ENCODE assay signal across 10 cellular contexts in genomic region chr7:44845476-44845875, GRCh38. TPM values are rescaled to one million over a fixed set of nuclear protein-coding genes. Genes with fewer than 3 reads are reported as not detected.
DNase-seq lines count a peak whose midpoint lies in the region; ATAC-seq and TF ChIP-seq lines count a peak whose summit lies in the region.
"Had no signal": no experiment of that assay in that cellular context is flagged by ENCODE, and none has a peak within 500 bp of the region (broad histone marks: within the 10 kb centered on the region; RNA-seq: fewer than 3 reads in every experiment).

No MANE protein-coding gene starts in this region.

- H3K4me1 Mint-ChIP-seq in CD4-positive, alpha-beta T cell (ENCODE audit: low read depth) = peaks cover 61% of the 10 kb centered on the region
- peaks cover 39% of the 10 kb centered on the region for H3K4me1 Mint-ChIP-seq in activated CD4-positive, alpha-beta memory T cell treated with anti-CD3 and anti-CD28 coated beads for 36 hours (ENCODE audit: low read depth)
- H3K4me1 Mint-ChIP-seq in mesothelial cell of epicardium = peaks cover 28% of the 10 kb centered on the region

- intact Hi-C loops in CD4-positive, alpha-beta T cell (cut with DNase I, micrococcal nuclease) = loop anchor here (5.0 to 10.0 kb wide), 4 partner anchors 33 to 361 kb away; partner anchors contain the start of genes CCM2 (in 1 of the 2) and TBRG4 (in 1 of the 2)
- intact Hi-C loops in activated CD4-positive, alpha-beta memory T cell treated with anti-CD3 and anti-CD28 coated beads for 36 hours (cut with micrococcal nuclease) = loop anchor here (5.0 kb wide), 1 partner anchor 353 kb away; the partner anchor contains the start of gene NUDCD3
- intact Hi-C loops in left colon (cut with DNase I, micrococcal nuclease) = loop anchor here in 1 of 2 donors (5.0 to 10.0 kb wide), 2 partner anchors 261 to 353 kb away; partner anchors contain the start of genes NUDCD3 and TMED4

- H3K9me3 ChIP-seq in CD4-positive, alpha-beta T cell (ENCODE audit: control insufficient read depth, low read length) = no peaks in the 10 kb centered on the region

- H3K27ac ChIP-seq in CD4-positive, alpha-beta T cell (ENCODE audit: low read depth, low read length) = peak overlapping the region; percentile 99
- H3K27ac ChIP-seq in HL-60 (replicated peaks) = peak overlapping the region; percentile 47
- H3K27ac ChIP-seq: foreskin keratinocyte had no signal

- H3K4me3 Mint-ChIP-seq in CD4-positive, alpha-beta T cell = peak overlapping the region; percentile 87
- peak overlapping the region; percentile 93 for H3K4me3 Mint-ChIP-seq in activated CD4-positive, alpha-beta memory T cell treated with anti-CD3 and anti-CD28 coated beads for 36 hours
- H3K4me3 Mint-ChIP-seq in mesothelial cell of epicardium = no peak overlapping the region

- DNase-seq in CD4-positive, alpha-beta T cell = no peak
- DNase-seq in HL-60 (ENCODE audit: low read depth in 1 of 2, low spot score in 1 of 2) (no peak), mesothelial cell of epicardium (ENCODE audit: low spot score in 2 of 2, unreplicated experiment in 2 of 2) (no peak), putamen (ENCODE audit: low spot score) (no peak), NCI-H1092 treated with DMSO at 0.1 percent for 48 hours (lab: John Stamatoyannopoulos, UW) (no peak), left colon (no peak)
- DNase-seq in activated CD4-positive, alpha-beta memory T cell treated with anti-CD3 and anti-CD28 coated beads for 36 hours = no peak
- DNase-seq: NCI-H146 had no signal

- peaks cover 55% of the 10 kb centered on the region for H3K36me3 Mint-ChIP-seq in CD4-positive, alpha-beta T cell (ENCODE audit: low read depth)
- peaks cover 24% of the 10 kb centered on the region for H3K36me3 Mint-ChIP-seq in activated CD4-positive, alpha-beta memory T cell treated with anti-CD3 and anti-CD28 coated beads for 36 hours
- H3K36me3 Mint-ChIP-seq in mesothelial cell of epicardium = peaks cover 10% of the 10 kb centered on the region

- no peaks in the 10 kb centered on the region for H3K27me3 ChIP-seq in CD4-positive, alpha-beta T cell (ENCODE audit: control insufficient read depth, insufficient read depth, low read length)
- no peaks in the 10 kb centered on the region for H3K27me3 ChIP-seq in HL-60 (ENCODE audit: insufficient read depth, poor library complexity, severe bottlenecking)
- H3K27me3 ChIP-seq: foreskin keratinocyte had no signal

- CTCF ChIA-PET in CD4-positive, alpha-beta T cell (lab: Charles Lee) = interaction anchor here (1.0 to 3.8 kb wide), 3 partner anchors 12 to 365 kb away, joined by 3 to 26 read pairs (median 4); no protein-coding TSS in a partner anchor
- CTCF ChIA-PET in activated CD4-positive, alpha-beta memory T cell treated with anti-CD3 and anti-CD28 coated beads for 36 hours (lab: Charles Lee) = interaction anchor here (0.6 to 4.2 kb wide), 10 partner anchors 9 to 374 kb away, joined by 3 to 30 read pairs (median 4); partner anchors contain the start of gene PURB

- POLR2A ChIA-PET in CD4-positive, alpha-beta T cell (lab: Charles Lee) = interaction anchor here (0.7 to 5.6 kb wide), 14 partner anchors 11 to 272 kb away, joined by 3 to 87 read pairs (median 7); partner anchors contain the start of genes DDX56, OGDH, PPIA and PURB
- POLR2A ChIA-PET in activated CD4-positive, alpha-beta memory T cell treated with anti-CD3 and anti-CD28 coated beads for 36 hours (lab: Charles Lee) = interaction anchor here (2.5 to 5.8 kb wide), 2 partner anchors 40 to 48 kb away, joined by 17 to 44 read pairs; partner anchors contain the start of gene PURB

- no peak for TF ChIP-seq CTCF in CD4-positive, alpha-beta T cell (IDR thresholded peaks at IDR 0.05)
- TF ChIP-seq CTCF in HL-60 (IDR thresholded peaks at IDR 0.05; ENCODE audit: insufficient read depth, low read length) = no peak
- no peak for TF ChIP-seq CTCF in mesothelial cell of epicardium (IDR thresholded peaks at IDR 0.05; ENCODE audit: unreplicated experiment)

- H3K4me3 ChIP-seq in HL-60 (replicated peaks; ENCODE audit: insufficient read depth, low read length) = peak overlapping the region; percentile 43

- no peaks in the 10 kb centered on the region for H3K9me3 Mint-ChIP-seq in CD4-positive, alpha-beta T cell
- no peaks in the 10 kb centered on the region for H3K9me3 Mint-ChIP-seq in activated CD4-positive, alpha-beta memory T cell treated with anti-CD3 and anti-CD28 coated beads for 36 hours
- H3K9me3 Mint-ChIP-seq in mesothelial cell of epicardium = no peaks in the 10 kb centered on the region

- no peak for ATAC-seq in CD4-positive, alpha-beta T cell (ENCODE audit: poor library complexity)
- ATAC-seq in GM21737 (IDR thresholded peaks at IDR 0.05; ENCODE audit: unreplicated experiment) (no peak), left colon (no peak)
- ATAC-seq: foreskin keratinocyte had no signal

- peaks cover 4% of the 10 kb centered on the region for H3K27me3 Mint-ChIP-seq in CD4-positive, alpha-beta T cell
- peaks cover 2% of the 10 kb centered on the region for H3K27me3 Mint-ChIP-seq in activated CD4-positive, alpha-beta memory T cell treated with anti-CD3 and anti-CD28 coated beads for 36 hours
- no peaks in the 10 kb centered on the region for H3K27me3 Mint-ChIP-seq in mesothelial cell of epicardium (ENCODE audit: low read depth)

- H3K27ac Mint-ChIP-seq in CD4-positive, alpha-beta T cell = peak overlapping the region; percentile 95
- no peak overlapping the region for H3K27ac Mint-ChIP-seq in activated CD4-positive, alpha-beta memory T cell treated with anti-CD3 and anti-CD28 coated beads for 36 hours
- H3K27ac Mint-ChIP-seq in mesothelial cell of epicardium = peak overlapping the region; percentile 67

RNA-seq across cellular contexts. Expression of gene H2AZ2, which starts 2.4 kb away (rescaled TPM):
- total RNA-seq in CD4-positive, alpha-beta T cell = 100 to 1,000 TPM; 145 to 156 TPM
- total RNA-seq in activated CD4-positive, alpha-beta memory T cell treated with anti-CD3 and anti-CD28 coated beads for 36 hours = 100 to 1,000 TPM; 299 to 307 TPM
- total RNA-seq in mesothelial cell of epicardium = 150 to 156 TPM (median 156 TPM) in 3 replicates
- 100 to 1,000 TPM; 126 to 147 TPM for total RNA-seq in left colon

RNA-seq across cellular contexts. Expression of gene PURB, which starts 39.9 kb away (rescaled TPM):
- total RNA-seq in CD4-positive, alpha-beta T cell = 10 to 100 TPM; 17.0 to 17.4 TPM
- 10 to 100 TPM; 21.5 to 23.6 TPM for total RNA-seq in activated CD4-positive, alpha-beta memory T cell treated with anti-CD3 and anti-CD28 coated beads for 36 hours
- 33.2 to 33.7 TPM (median 33.5 TPM) in 3 replicates for total RNA-seq in mesothelial cell of epicardium
- total RNA-seq in left colon = 10 to 100 TPM; 19.7 to 20.9 TPM

RNA-seq across cellular contexts. Expression of gene PPIA, which starts 49.0 kb away (rescaled TPM):
- 100 to 1,000 TPM; 410 to 423 TPM for total RNA-seq in CD4-positive, alpha-beta T cell
- total RNA-seq in activated CD4-positive, alpha-beta memory T cell treated with anti-CD3 and anti-CD28 coated beads for 36 hours = 1,000 to 10,000 TPM; 3,158 to 3,182 TPM
- total RNA-seq in mesothelial cell of epicardium (935 to 982 TPM (median 943 TPM) in 3 replicates), left colon (1,000 to 10,000 TPM; 1,049 to 1,320 TPM)
